ENCODE assay signal across 21 cellular contexts in genomic region chr7:106420210-106420609, GRCh38.
DNase-seq lines count a peak whose midpoint lies in the region; ATAC-seq and TF ChIP-seq lines count a peak whose summit lies in the region.
"Had no signal": no experiment of that assay in that cellular context is flagged by ENCODE, and none has a peak within 500 bp of the region (broad histone marks: within the 10 kb centered on the region; RNA-seq: fewer than 3 reads in every experiment).

No MANE protein-coding gene starts in this region.

- no peaks in the 10 kb centered on the region for H3K27me3 Mint-ChIP-seq in T-helper 1 cell treated with Interleukin-12 subunit alpha and Interleukin-12 subunit beta and Interleukin-4 antibody, amounts not matched to agents 30 μg/mL and 1 μg/mL, for 36 hours (ENCODE audit: low read depth)
- H3K27me3 Mint-ChIP-seq: stimulated activated memory B cell treated with anti-CD40 and anti-IgM and Interleukin-4, amounts not matched to agents 10 μg/mL and 1 μg/mL and 100 μg/mL, for 72 hours had no signal

- peaks cover 51% of the 10 kb centered on the region for H3K4me1 Mint-ChIP-seq in T-helper 1 cell treated with Interleukin-12 subunit alpha and Interleukin-12 subunit beta and Interleukin-4 antibody, amounts not matched to agents 30 μg/mL and 1 μg/mL, for 36 hours (ENCODE audit: low read depth)

- intact Hi-C loops in mammary epithelial cell (cut with micrococcal nuclease), result no loop called here

- dilution Hi-C loops in mammary epithelial cell (cut with HindIII; ENCODE audit: low sequenced_read_pairs), result no loop called here

- peaks cover 17% of the 10 kb centered on the region for H3K9me3 Mint-ChIP-seq in T-helper 1 cell treated with Interleukin-12 subunit alpha and Interleukin-12 subunit beta and Interleukin-4 antibody, amounts not matched to agents 30 μg/mL and 1 μg/mL, for 36 hours

- POLR2A ChIA-PET in HEK293 (lab: Yijun Ruan, JAX), result no interaction called here

- H3K36me3 ChIP-seq in HEK293 (ENCODE audit: control insufficient read depth in 2 of 2, insufficient read depth in 1 of 2, low read length in 2 of 2) (no peaks in the 10 kb centered on the region), mammary epithelial cell (ENCODE audit: insufficient read depth, low read length) (no peaks in the 10 kb centered on the region), osteoblast (ENCODE audit: insufficient read depth, low read length) (no peaks in the 10 kb centered on the region)
- H3K36me3 ChIP-seq: BE2C, sigmoid colon had no signal

- H3K27ac Mint-ChIP-seq in T-helper 1 cell treated with Interleukin-12 subunit alpha and Interleukin-12 subunit beta and Interleukin-4 antibody, amounts not matched to agents 30 μg/mL and 1 μg/mL, for 36 hours, result peak overlapping the region; percentile 28
- H3K27ac Mint-ChIP-seq: naive thymus-derived CD8-positive, alpha-beta T cell; stimulated activated memory B cell treated with anti-CD40 and anti-IgM and Interleukin-4, amounts not matched to agents 10 μg/mL and 1 μg/mL and 100 μg/mL, for 72 hours had no signal

- H3K27me3 ChIP-seq in mammary epithelial cell (ENCODE audit: insufficient read depth, low read length) (no peaks in the 10 kb centered on the region), osteoblast (ENCODE audit: insufficient read depth, low read length) (no peaks in the 10 kb centered on the region)
- H3K27me3 ChIP-seq: sigmoid colon had no signal

- BruUV-seq in mammary epithelial cell (replicated peaks; lab: Mats Ljungman, UMichigan), result TSS peak; percentile 63

- no peak overlapping the region for H3K9ac ChIP-seq in mammary epithelial cell (ENCODE audit: insufficient read depth, low read length)
- H3K9ac ChIP-seq: parathyroid adenoma had no signal

- H3K4me2 ChIP-seq in mammary epithelial cell (ENCODE audit: insufficient read depth, low read depth, low read length) (peak overlapping the region; percentile 29), osteoblast (ENCODE audit: insufficient read depth, low read length) (no peak overlapping the region)

- no peaks in the 10 kb centered on the region for H3K79me2 ChIP-seq in mammary epithelial cell (ENCODE audit: insufficient read depth, low read length)
- no peaks in the 10 kb centered on the region for H3K79me2 ChIP-seq in osteoblast (ENCODE audit: insufficient read depth, low read length)
- H3K79me2 ChIP-seq: parathyroid adenoma had no signal

- CTCF ChIA-PET in HEK293 (lab: Yijun Ruan, JAX), result interaction anchor here (1.8 kb wide), 1 partner anchor 244 kb away, joined by 4 read pairs; no protein-coding TSS in a partner anchor
- CTCF ChIA-PET in mammary epithelial cell (lab: Charles Lee; ENCODE audit: low non-redundant PET), result interaction anchor here (0.6 kb wide), 1 partner anchor 238 kb away, joined by 3 read pairs; no protein-coding TSS in a partner anchor

- TF ChIP-seq CTCF in HEK293 (tag by site-specific recombination; IDR thresholded peaks at IDR 0.05) (no peak), mammary epithelial cell (conservative IDR thresholded peaks at IDR 0.05 in 1 of 2, IDR thresholded peaks at IDR 0.05 in 1 of 2; ENCODE audit: extremely low read depth in 1 of 2, insufficient read depth in 1 of 2, low read depth in 1 of 2, low read length in 2 of 2) (no peak), osteoblast (IDR thresholded peaks at IDR 0.05; ENCODE audit: extremely low read depth, low read depth, low read length) (no peak)

- no peaks in the 10 kb centered on the region for H3K4me1 ChIP-seq in HEK293 (ENCODE audit: control insufficient read depth, insufficient read depth, low read length)
- H3K4me1 ChIP-seq in mammary epithelial cell (ENCODE audit: insufficient read depth, low read length), result peaks cover 67% of the 10 kb centered on the region
- H3K4me1 ChIP-seq in osteoblast (ENCODE audit: insufficient read depth, low read length), result peaks cover 25% of the 10 kb centered on the region
- H3K4me1 ChIP-seq: BE2C, parathyroid adenoma had no signal

- in situ Hi-C loops in mammary epithelial cell (cut with MboI; ENCODE audit: low sequenced_read_pairs in 2 of 2), result loop anchor here in 1 of 2 donors (10.0 kb wide), 1 partner anchor 135 kb away; the partner anchor contains the start of gene NAMPT

- ATAC-seq in GM19455 (IDR thresholded peaks at IDR 0.05; ENCODE audit: unreplicated experiment), result no peak
- ATAC-seq in HG02678 (IDR thresholded peaks at IDR 0.05; ENCODE audit: unreplicated experiment), result no peak
- ATAC-seq: naive thymus-derived CD8-positive, alpha-beta T cell; stimulated activated memory B cell treated with anti-CD40 and anti-IgM and Interleukin-4, amounts not matched to agents 10 μg/mL and 1 μg/mL and 100 μg/mL, for 72 hours had no signal

- peak overlapping the region; percentile 4 for H2AFZ ChIP-seq in mammary epithelial cell (ENCODE audit: low read depth, low read length)
- no peak overlapping the region for H2AFZ ChIP-seq in osteoblast (ENCODE audit: low read length)
- H2AFZ ChIP-seq: parathyroid adenoma had no signal

- peaks cover 5% of the 10 kb centered on the region for H3K36me3 Mint-ChIP-seq in T-helper 1 cell treated with Interleukin-12 subunit alpha and Interleukin-12 subunit beta and Interleukin-4 antibody, amounts not matched to agents 30 μg/mL and 1 μg/mL, for 36 hours (ENCODE audit: low read depth)

- WGBS in mammary epithelial cell (ENCODE audit: low coverage, missing lambda C conversion rate), result 94% methylated on average over 2 of the region's 2 CpGs

- H3K4me3 ChIP-seq in HEK293 (ENCODE audit: low read depth, low read length) (no peak overlapping the region), mammary epithelial cell (replicated peaks in 1 of 3; ENCODE audit: insufficient read depth in 1 of 3, low read depth in 2 of 3, low read length in 3 of 3) (no peak overlapping the region), osteoblast (ENCODE audit: insufficient read depth, low read length) (no peak overlapping the region)
- H3K4me3 ChIP-seq: sigmoid colon had no signal

- H3K27ac ChIP-seq in HEK293 (ENCODE audit: extremely low read depth, low read depth, low read length) (no peak overlapping the region), mammary epithelial cell (ENCODE audit: insufficient read depth, low read depth, low read length) (peak overlapping the region; percentile 62), osteoblast (ENCODE audit: low read depth, low read length) (peak overlapping the region; percentile 86)
- H3K27ac ChIP-seq: 22Rv1, parathyroid adenoma had no signal

- no peak overlapping the region for H3K4me3 Mint-ChIP-seq in T-helper 1 cell treated with Interleukin-12 subunit alpha and Interleukin-12 subunit beta and Interleukin-4 antibody, amounts not matched to agents 30 μg/mL and 1 μg/mL, for 36 hours
- H3K4me3 Mint-ChIP-seq: naive thymus-derived CD8-positive, alpha-beta T cell; stimulated activated memory B cell treated with anti-CD40 and anti-IgM and Interleukin-4, amounts not matched to agents 10 μg/mL and 1 μg/mL and 100 μg/mL, for 72 hours had no signal

- DNase-seq in T-helper 1 cell (no peak), mammary epithelial cell (no peak), osteoblast (ENCODE audit: insufficient read length, low spot score, missing footprints) (no peak), NCI-H146 (lab: John Stamatoyannopoulos, UW) (no peak)
- DNase-seq: BE2C; Caco-2; erythroblast; KG1; kidney glomerular epithelial cell; naive thymus-derived CD8-positive, alpha-beta T cell; NCI-H2029; NCI-H345; SHP77 treated with DMSO at 0.1 percent for 48 hours; sigmoid colon had no signal

- H4K20me1 ChIP-seq in mammary epithelial cell (ENCODE audit: insufficient read depth, low read length) (no peaks in the 10 kb centered on the region), osteoblast (ENCODE audit: insufficient read depth, low read length) (no peaks in the 10 kb centered on the region)

- H3K9me3 ChIP-seq in HEK293 (ENCODE audit: control insufficient read depth, insufficient read depth, low read depth, low read length), result no peaks in the 10 kb centered on the region
- H3K9me3 ChIP-seq in mammary epithelial cell (replicated peaks; ENCODE audit: insufficient read depth, low read length), result no peaks in the 10 kb centered on the region
- no peaks in the 10 kb centered on the region for H3K9me3 ChIP-seq in osteoblast (ENCODE audit: low read depth, low read length)
- H3K9me3 ChIP-seq: BE2C had no signal

TF ChIP-seq in HEK293, 187 proteins besides CTCF, POLR2A, EP300 and RAD21:
- TF ChIP-seq ZNF239 (tag by site-specific recombination; IDR thresholded peaks at IDR 0.05), result no peak
- no peak for TF ChIP-seq ZNF704 (tag by site-specific recombination; IDR thresholded peaks at IDR 0.05)
- peak; percentile 53 for TF ChIP-seq ZFHX2 (tag by site-specific recombination; conservative IDR thresholded peaks at IDR 0.05)
- no peak for TF ChIP-seq SP3 (tag by site-specific recombination; IDR thresholded peaks at IDR 0.05)
- no peak for TF ChIP-seq IKZF3 (tag by site-specific recombination; IDR thresholded peaks at IDR 0.05)
- TF ChIP-seq ZBTB1 (tag by site-specific recombination; IDR thresholded peaks at IDR 0.05), result no peak
- TF ChIP-seq ZNF426 (tag by site-specific recombination; IDR thresholded peaks at IDR 0.05), result no peak
- TF ChIP-seq ZNF571 (tag by site-specific recombination; IDR thresholded peaks at IDR 0.05), result no peak
- TF ChIP-seq ZNF624 (tag by site-specific recombination; IDR thresholded peaks at IDR 0.05), result no peak
- TF ChIP-seq ZNF561 (tag by site-specific recombination; IDR thresholded peaks at IDR 0.05; ENCODE audit: borderline replicate concordance), result no peak
- TF ChIP-seq ZNF184 (tag by site-specific recombination; IDR thresholded peaks at IDR 0.05), result no peak
- TF ChIP-seq ZNF548 (tag by site-specific recombination; IDR thresholded peaks at IDR 0.05), result no peak
- no peak for TF ChIP-seq ZSCAN30 (tag by site-specific recombination; IDR thresholded peaks at IDR 0.05)
- TF ChIP-seq ZXDB (tag by site-specific recombination; IDR thresholded peaks at IDR 0.05), result no peak
- no peak for TF ChIP-seq HOXA7 (CRISPR knock-in tag; IDR thresholded peaks at IDR 0.05; ENCODE audit: borderline replicate concordance)
- peak; percentile 20; the same call in 1 of the 2 replicates for TF ChIP-seq EGR2 (tag by site-specific recombination; IDR thresholded peaks at IDR 0.05; ENCODE audit: low read depth)
